Comparison of ENCODE assay signal across 1 cellular context in the genomic region with DNA sequence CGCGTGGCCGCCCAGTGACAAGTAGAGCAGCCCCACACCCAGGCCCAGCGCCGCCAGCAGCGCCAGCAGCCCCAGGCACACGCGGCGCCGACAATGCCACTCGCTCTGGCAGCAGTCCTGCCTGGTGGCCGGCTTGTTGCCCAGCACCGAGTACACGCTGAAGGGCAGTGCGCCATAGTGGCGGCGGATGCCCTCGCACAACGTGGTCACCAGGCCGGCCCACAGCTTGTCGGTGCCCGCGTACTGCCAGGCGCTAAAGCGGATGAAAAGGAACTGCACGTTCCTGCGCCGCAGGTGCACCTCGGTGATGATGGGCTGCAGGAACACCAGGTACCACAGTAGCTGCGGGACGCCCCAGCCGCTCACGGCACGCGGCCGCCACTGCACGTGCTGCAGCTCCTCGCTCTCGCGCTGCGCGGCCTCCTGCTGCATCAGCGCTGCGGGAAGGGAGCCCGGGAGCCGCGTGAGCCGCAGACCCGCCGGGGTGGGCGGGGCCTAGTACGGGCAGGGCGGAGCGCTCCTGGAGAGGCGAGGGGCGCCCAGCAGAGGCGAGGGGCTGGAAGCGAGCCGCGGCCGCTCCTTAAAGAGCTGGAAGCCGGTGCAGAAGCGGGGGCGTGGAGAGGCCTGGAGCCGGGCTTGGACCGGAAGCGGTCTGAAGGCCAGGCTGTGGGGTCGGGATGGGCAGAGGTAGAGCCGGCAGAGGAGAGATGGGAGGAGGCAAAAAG.
TF ChIP-seq lines count a peak whose summit lies in the region.

No MANE protein-coding gene starts in this region.

TF ChIP-seq in IMR-90, 13 proteins besides CTCF, POLR2A, EP300 and RAD21:
- no peak for TF ChIP-seq SMC3 (IDR thresholded peaks at IDR 0.05; ENCODE audit: low read depth, low read length)
- no peak for TF ChIP-seq RFX5 (IDR thresholded peaks at IDR 0.05; ENCODE audit: low read depth, low read length)
- no peak for TF ChIP-seq MAZ (IDR thresholded peaks at IDR 0.05; ENCODE audit: borderline replicate concordance, low read depth, low read length)
- TF ChIP-seq MXI1 (IDR thresholded peaks at IDR 0.05; ENCODE audit: borderline replicate concordance, low read depth, low read length) = peak; percentile 70; the same call in 1 of the 2 replicates
- no peak for TF ChIP-seq NFE2L2 (IDR thresholded peaks at IDR 0.05; ENCODE audit: low read depth, low read length)
- TF ChIP-seq, protein P1, sequence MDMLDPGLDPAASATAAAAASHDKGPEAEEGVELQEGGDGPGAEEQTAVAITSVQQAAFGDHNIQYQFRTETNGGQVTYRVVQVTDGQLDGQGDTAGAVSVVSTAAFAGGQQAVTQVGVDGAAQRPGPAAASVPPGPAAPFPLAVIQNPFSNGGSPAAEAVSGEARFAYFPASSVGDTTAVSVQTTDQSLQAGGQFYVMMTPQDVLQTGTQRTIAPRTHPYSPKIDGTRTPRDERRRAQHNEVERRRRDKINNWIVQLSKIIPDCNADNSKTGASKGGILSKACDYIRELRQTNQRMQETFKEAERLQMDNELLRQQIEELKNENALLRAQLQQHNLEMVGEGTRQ (IDR thresholded peaks at IDR 0.05; ENCODE audit: low read depth, low read length) = peak; percentile 39; the same call in 1 of the 2 replicates
- no peak for TF ChIP-seq CHD1 (IDR thresholded peaks at IDR 0.05; ENCODE audit: low read depth, low read length)
- TF ChIP-seq CEBPB (IDR thresholded peaks at IDR 0.05; ENCODE audit: low read depth, low read length) = no peak
- TF ChIP-seq, protein P2, sequence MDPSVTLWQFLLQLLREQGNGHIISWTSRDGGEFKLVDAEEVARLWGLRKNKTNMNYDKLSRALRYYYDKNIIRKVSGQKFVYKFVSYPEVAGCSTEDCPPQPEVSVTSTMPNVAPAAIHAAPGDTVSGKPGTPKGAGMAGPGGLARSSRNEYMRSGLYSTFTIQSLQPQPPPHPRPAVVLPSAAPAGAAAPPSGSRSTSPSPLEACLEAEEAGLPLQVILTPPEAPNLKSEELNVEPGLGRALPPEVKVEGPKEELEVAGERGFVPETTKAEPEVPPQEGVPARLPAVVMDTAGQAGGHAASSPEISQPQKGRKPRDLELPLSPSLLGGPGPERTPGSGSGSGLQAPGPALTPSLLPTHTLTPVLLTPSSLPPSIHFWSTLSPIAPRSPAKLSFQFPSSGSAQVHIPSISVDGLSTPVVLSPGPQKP (IDR thresholded peaks at IDR 0.05; ENCODE audit: borderline replicate concordance, low read depth, low read length) = no peak
- no peak for TF ChIP-seq FOS (IDR thresholded peaks at IDR 0.05; ENCODE audit: low read depth, low read length)
- no peak for TF ChIP-seq MAFK (IDR thresholded peaks at IDR 0.05; ENCODE audit: low read depth, low read length)
- no peak for TF ChIP-seq RCOR1 (IDR thresholded peaks at IDR 0.05; ENCODE audit: insufficient replicate concordance, low read length)
- TF ChIP-seq BHLHE40 (IDR thresholded peaks at IDR 0.05; ENCODE audit: low read depth, low read length) = peak; percentile 93
